In the genomic region with DNA sequence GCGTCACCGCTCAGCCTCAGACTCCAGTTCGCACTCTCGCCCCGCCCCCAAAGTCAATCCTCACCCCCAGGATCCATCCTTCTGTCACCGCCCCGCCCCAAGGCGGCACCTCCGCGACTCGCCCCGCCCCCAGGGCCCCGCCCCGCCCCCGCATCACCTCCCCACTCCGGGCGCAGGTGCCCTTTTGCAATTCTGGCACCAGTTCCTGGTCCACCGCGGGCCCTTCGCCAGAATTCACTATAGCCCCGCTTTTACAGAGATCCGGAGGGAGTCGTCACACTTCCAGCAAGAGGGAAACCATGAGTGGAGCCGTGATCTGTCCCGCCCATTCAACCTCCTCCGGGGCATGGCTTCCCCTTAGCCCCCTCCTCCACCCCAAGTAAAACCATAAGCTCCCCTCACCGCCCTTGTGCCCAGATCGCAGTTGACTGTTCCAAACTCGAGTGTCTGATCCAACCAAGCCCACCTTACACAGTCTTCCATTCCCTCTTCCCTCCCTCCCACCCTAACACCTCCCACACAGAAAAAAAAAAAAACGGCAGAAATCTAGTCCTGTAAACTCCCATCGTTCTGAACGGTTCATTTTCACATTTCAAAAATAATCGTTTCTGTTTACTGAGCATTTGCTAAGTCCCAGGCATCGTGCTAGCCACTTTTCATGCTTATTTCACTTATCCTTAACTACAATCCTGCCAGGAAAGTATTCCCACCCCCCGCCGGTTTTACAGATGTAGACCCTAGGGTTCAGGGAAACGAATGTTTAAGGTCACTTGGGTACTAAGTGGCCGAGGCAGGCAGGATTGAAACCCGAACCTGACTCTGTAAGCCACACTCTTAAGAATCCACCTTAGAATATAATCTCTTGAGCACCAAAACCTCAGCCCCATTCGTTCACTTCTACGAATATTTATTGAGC, we compare ENCODE assay signal across 8 cellular contexts. TPM values are rescaled to one million over a fixed set of nuclear protein-coding genes. Genes with fewer than 3 reads are reported as not detected.
A peak's percentile ranks its signal among the peaks of the same experiment; 100 is the strongest.
DNase-seq lines count a peak whose midpoint lies in the region; ATAC-seq and TF ChIP-seq lines count a peak whose summit lies in the region.

No MANE protein-coding gene starts in this region.

- H2AFZ ChIP-seq in GM23338: peak overlapping the region; percentile 94; the same call in 1 of the 2 replicates

- DNase-seq in DMS79 treated with DMSO at 0.1 percent for 48 hours (lab: John Stamatoyannopoulos, UW) (peak; percentile 68), DMS79 (lab: John Stamatoyannopoulos, UW) (no peak), GM23338 (ENCODE audit: low spot score) (peak; percentile 62), M059J (ENCODE audit: low read depth) (peak; percentile 96), cardiac muscle cell (ENCODE audit: low read depth in 1 of 2, low spot score in 1 of 2) (no peak), posterior vena cava (ENCODE audit: low spot score) (peak; percentile 100)

- peak overlapping the region; percentile 73 for H3K4me3 ChIP-seq in GM23338
- H3K4me3 ChIP-seq in cardiac muscle cell: peak overlapping the region; percentile 68

- H3K36me3 Mint-ChIP-seq in GM23338 (ENCODE audit: low read depth): no peaks in the 10 kb centered on the region
- no peaks in the 10 kb centered on the region for H3K36me3 Mint-ChIP-seq in activated naive CD4-positive, alpha-beta T cell treated with anti-CD3 and anti-CD28 coated beads, Interleukin-2, amount 50 U/mL, for 24 hours

- peaks cover 44% of the 10 kb centered on the region for H3K79me2 ChIP-seq in GM23338 (replicated peaks; ENCODE audit: insufficient read depth)

- TF ChIP-seq CTCF in GM23338 (conservative IDR thresholded peaks at IDR 0.05; ENCODE audit: low read depth in 2 of 2): no peak
- TF ChIP-seq CTCF in cardiac muscle cell (IDR thresholded peaks at IDR 0.05; ENCODE audit: low read depth, low read length): no peak

- H3K4me3 Mint-ChIP-seq in GM23338: peak overlapping the region; percentile 83
- peak overlapping the region; percentile 87 for H3K4me3 Mint-ChIP-seq in activated naive CD4-positive, alpha-beta T cell treated with anti-CD3 and anti-CD28 coated beads, Interleukin-2, amount 50 U/mL, for 24 hours

- no peaks in the 10 kb centered on the region for H3K36me3 ChIP-seq in GM23338 (ENCODE audit: insufficient read depth)
- H3K36me3 ChIP-seq in cardiac muscle cell: peaks cover 4% of the 10 kb centered on the region

- H3K4me2 ChIP-seq in GM23338: peak overlapping the region; percentile 81

- peaks cover 6% of the 10 kb centered on the region; the same call in 1 of the 2 replicates for H4K20me1 ChIP-seq in GM23338 (replicated peaks; ENCODE audit: insufficient read depth)

- H3K27me3 Mint-ChIP-seq in GM23338 (ENCODE audit: insufficient read depth, low read depth, poor library complexity): peaks cover 7% of the 10 kb centered on the region
- no peaks in the 10 kb centered on the region for H3K27me3 Mint-ChIP-seq in activated naive CD4-positive, alpha-beta T cell treated with anti-CD3 and anti-CD28 coated beads, Interleukin-2, amount 50 U/mL, for 24 hours

- no peaks in the 10 kb centered on the region for H3K9me3 ChIP-seq in cardiac muscle cell (ENCODE audit: low read depth)

- no peaks in the 10 kb centered on the region for H3F3A ChIP-seq in GM23338 (replicated peaks; ENCODE audit: low read depth)

- H3K27ac Mint-ChIP-seq in GM23338: peak overlapping the region; percentile 91
- H3K27ac Mint-ChIP-seq in activated naive CD4-positive, alpha-beta T cell treated with anti-CD3 and anti-CD28 coated beads, Interleukin-2, amount 50 U/mL, for 24 hours: peak overlapping the region; percentile 100

- H3K27ac ChIP-seq in GM23338 (ENCODE audit: low read depth): no peak overlapping the region
- H3K27ac ChIP-seq in cardiac muscle cell: peak overlapping the region; percentile 100

- peaks cover 39% of the 10 kb centered on the region for H3K4me1 Mint-ChIP-seq in GM23338
- H3K4me1 Mint-ChIP-seq in activated naive CD4-positive, alpha-beta T cell treated with anti-CD3 and anti-CD28 coated beads, Interleukin-2, amount 50 U/mL, for 24 hours: peaks cover 59% of the 10 kb centered on the region

- ATAC-seq in GM23338: peak; percentile 17
- ATAC-seq in HG02852 (IDR thresholded peaks at IDR 0.05; ENCODE audit: unreplicated experiment): no peak

- H3K4me1 ChIP-seq in GM23338 (ENCODE audit: insufficient read depth) (peaks cover 15% of the 10 kb centered on the region), cardiac muscle cell (ENCODE audit: low read depth) (peaks cover 36% of the 10 kb centered on the region)

- intact Hi-C loops in posterior vena cava (cut with DNase I): no loop called here

- no peaks in the 10 kb centered on the region for H3K9me3 Mint-ChIP-seq in GM23338
- H3K9me3 Mint-ChIP-seq in activated naive CD4-positive, alpha-beta T cell treated with anti-CD3 and anti-CD28 coated beads, Interleukin-2, amount 50 U/mL, for 24 hours: no peaks in the 10 kb centered on the region

- H3K27me3 ChIP-seq in GM23338 (ENCODE audit: insufficient read depth) (no peaks in the 10 kb centered on the region), cardiac muscle cell (no peaks in the 10 kb centered on the region)

- H3K9me2 ChIP-seq in GM23338 (ENCODE audit: insufficient read depth): no peaks in the 10 kb centered on the region

TF ChIP-seq in GM23338, 12 proteins besides CTCF, POLR2A, EP300 and RAD21:
- TF ChIP-seq JUNB (IDR thresholded peaks at IDR 0.05; ENCODE audit: unreplicated experiment) (no peak), POLR2AphosphoS5 (IDR thresholded peaks at IDR 0.05; ENCODE audit: low read depth) (0 out of 2 replicates have a peak, but pooled peaks have one; percentile 20)

RNA-seq across cellular contexts. Expression of a gene that starts 1.3 kb away (rescaled TPM):
- 25.0 and 26.1 TPM in 2 replicates for total RNA-seq in GM23338 (2014; rRNA removed; shearing (Covaris generic))
- polyA plus RNA-seq in GM23338 (2016; fragmentation: Nextera tagmentation; extraction: Ambion mirVana) (7.7 and 9.2 TPM in 2 replicates), cardiac muscle cell (44.7 and 65.9 TPM in 2 replicates)
- total RNA-seq in M059J (2014; rRNA removed; shearing (Covaris generic)): 5.0 and 10.1 TPM in 2 replicates
- total RNA-seq in cardiac muscle cell (83.9 and 96.1 TPM in 2 replicates), posterior vena cava (10 to 100 TPM in 1 of 2 donors, 1 to 10 TPM in 1; 9.7 to 10.8 TPM)

RNA-seq across cellular contexts. Expression of a gene that starts 1.3 kb away (rescaled TPM):
- total RNA-seq in GM23338 (2014; rRNA removed; shearing (Covaris generic)): 18.0 and 20.9 TPM in 2 replicates
- polyA plus RNA-seq in GM23338 (2016; fragmentation: Nextera tagmentation; extraction: Ambion mirVana): 6.3 and 7.2 TPM in 2 replicates
- 12.1 and 17.6 TPM in 2 replicates for total RNA-seq in M059J (2014; rRNA removed; shearing (Covaris generic))
- 13.6 and 17.8 TPM in 2 replicates for total RNA-seq in cardiac muscle cell
- polyA plus RNA-seq in cardiac muscle cell: 9.0 and 9.4 TPM in 2 replicates
- total RNA-seq in posterior vena cava: 10 to 100 TPM; 12.4 to 14.2 TPM

RNA-seq across cellular contexts. Expression of a gene that starts 49.4 kb away (rescaled TPM):
- total RNA-seq in GM23338 (2014; rRNA removed; shearing (Covaris generic)): not detected in 2 replicates
- polyA plus RNA-seq in GM23338 (2016; fragmentation: Nextera tagmentation; extraction: Ambion mirVana): not detected in 2 replicates
- not detected in 2 replicates for total RNA-seq in M059J (2014; rRNA removed; shearing (Covaris generic))
- not detected in 2 replicates for total RNA-seq in cardiac muscle cell
- 0.26 TPM in 1 of 2 replicates, not detected in the other for polyA plus RNA-seq in cardiac muscle cell
- total RNA-seq in posterior vena cava: under 1 TPM in 1 of 2 donors, not detected in 1; 0.33 TPM

RNA-seq across cellular contexts. Expression of a gene that starts 59.5 kb away (rescaled TPM):
- 3.8 and 7.4 TPM in 2 replicates for total RNA-seq in GM23338 (2014; rRNA removed; shearing (Covaris generic))
- 1.8 and 2.3 TPM in 2 replicates for polyA plus RNA-seq in GM23338 (2016; fragmentation: Nextera tagmentation; extraction: Ambion mirVana)
- total RNA-seq in M059J (2014; rRNA removed; shearing (Covaris generic)): 1.3 and 2.6 TPM in 2 replicates
- 0.45 and 0.70 TPM in 2 replicates for total RNA-seq in cardiac muscle cell
- 0.12 and 0.31 TPM in 2 replicates for polyA plus RNA-seq in cardiac muscle cell
- total RNA-seq in posterior vena cava: under 1 TPM in 1 of 2 donors, not detected in 1; 0.14 TPM

Comparison
In these comparisons a context has a peak if more than half of its experiments do, and no peak if none do; other contexts are left out.
1. DNase-seq: peak in DMS79 treated with DMSO at 0.1 percent for 48 hours (single experiment), GM23338 (single experiment), M059J (single experiment) and posterior vena cava (single experiment); none in DMS79 (single experiment) and cardiac muscle cell (0 of 2).